44 cellular contexts compared by ENCODE assay signal in genomic region chr1:20198296-20198695, GRCh38. TPM values are rescaled to one million over a fixed set of nuclear protein-coding genes. Genes with fewer than 3 reads are reported as not detected.
"Had no signal": no experiment of that assay in that cellular context is flagged by ENCODE, and none has a peak within 500 bp of the region (broad histone marks: within the 10 kb centered on the region; RNA-seq: fewer than 3 reads in every experiment).

No MANE protein-coding gene starts in this region.

- H3K36me3 ChIP-seq: adrenal gland, ascending aorta, brain microvascular endothelial cell, breast epithelium, cardiac muscle cell had no signal

- H3K4me1 Mint-ChIP-seq: activated naive CD4-positive, alpha-beta T cell treated with anti-CD3 and anti-CD28 coated beads, Interleukin-2, amount 10 ng/mL, durations not matched to agents 7 days and 5 days; activated naive CD8-positive, alpha-beta T cell treated with anti-CD3 and anti-CD28 coated beads for 36 hours; activated naive CD8-positive, alpha-beta T cell treated with anti-CD3 and anti-CD28 coated beads, Interleukin-2, amount 10 ng/mL, durations not matched to agents 7 days and 5 days had no signal

- H3K27ac ChIP-seq: adrenal gland, ascending aorta, body of pancreas, brain microvascular endothelial cell, breast epithelium, cardiac muscle cell had no signal

- H3K27me3 ChIP-seq: adrenal gland, ascending aorta, body of pancreas, breast epithelium had no signal

- H3K27ac Mint-ChIP-seq: activated naive CD4-positive, alpha-beta T cell treated with anti-CD3 and anti-CD28 coated beads for 36 hours; activated naive CD4-positive, alpha-beta T cell treated with anti-CD3 and anti-CD28 coated beads, Interleukin-2, amount 10 ng/mL, durations not matched to agents 7 days and 5 days; activated naive CD4-positive, alpha-beta T cell treated with anti-CD3 and anti-CD28 coated beads, Interleukin-2, amount 50 U/mL, for 24 hours; activated naive CD8-positive, alpha-beta T cell; activated naive CD8-positive, alpha-beta T cell treated with anti-CD3 and anti-CD28 coated beads for 36 hours; activated naive CD8-positive, alpha-beta T cell treated with anti-CD3 and anti-CD28 coated beads, Interleukin-2, amount 10 ng/mL, durations not matched to agents 7 days and 5 days; activated naive CD8-positive, alpha-beta T cell treated with anti-CD3 and anti-CD28 coated beads, Interleukin-2, amount 50 U/mL, for 24 hours; activated T-cell treated with anti-CD3 and anti-CD28 coated beads, Interleukin-2, amount 50 U/mL, for 24 hours; activated T-cell treated with anti-CD3 and anti-CD28 coated beads, Interleukin-2, amount 50 U/mL, for 72 hours; activated T-helper 1 cell treated with anti-CD3 and anti-CD28 coated beads, Interleukin-12 subunit alpha, Interleukin-12 subunit beta, Interleukin-2, Interleukin-4 antibody, amounts not matched to agents 30 ng/mL and 10 ng/mL and 1 ng/mL, durations not matched to agents 14 hours and 24 hours and 36 hours; activated T-helper 17 cell treated with anti-CD3 and anti-CD28 coated beads, Interleukin-2, amount 50 U/mL, for 72 hours; activated T-helper 2 cell treated with anti-CD3 and anti-CD28 coated beads, Interferon-gamma antibody, Interleukin-2, Interleukin-4, amounts not matched to agents 10 μg/mL and 5 μg/mL and 100 μg/mL, durations not matched to agents 14 hours and 24 hours and 36 hours; brain had no signal

- DNase-seq: activated effector memory CD4-positive, alpha-beta T cell treated with anti-CD3 and anti-CD28 coated beads, Interleukin-2, amount 50 U/mL, for 16 hours; activated effector memory CD4-positive, alpha-beta T cell treated with Interleukin-2 at 50 U/mL for 16 hours; activated gamma-delta T cell; activated gamma-delta T cell treated with Interleukin-2 at 50 U/mL for 16 hours; activated naive CD4-positive, alpha-beta T cell; activated naive CD4-positive, alpha-beta T cell treated with anti-CD3 and anti-CD28 coated beads for 36 hours; activated naive CD4-positive, alpha-beta T cell treated with anti-CD3 and anti-CD28 coated beads, Interleukin-2, amount 10 ng/mL, durations not matched to agents 7 days and 5 days; activated naive CD4-positive, alpha-beta T cell treated with anti-CD3 and anti-CD28 coated beads, Interleukin-2, amount 50 U/mL, for 16 hours; activated naive CD4-positive, alpha-beta T cell treated with Interleukin-2 at 50 U/mL for 16 hours; activated naive CD8-positive, alpha-beta T cell treated with anti-CD3 and anti-CD28 coated beads for 36 hours; activated naive CD8-positive, alpha-beta T cell treated with anti-CD3 and anti-CD28 coated beads, Interleukin-2, amount 10 ng/mL, durations not matched to agents 7 days and 5 days; activated naive CD8-positive, alpha-beta T cell treated with anti-CD3 and anti-CD28 coated beads, Interleukin-2, amount 50 U/mL, for 24 hours; activated T-cell treated with anti-CD3 and anti-CD28 coated beads, Interleukin-2, amount 50 U/mL, for 1 hour; activated T-cell treated with anti-CD3 and anti-CD28 coated beads, Interleukin-2, amount 50 U/mL, for 24 hours; activated T-cell treated with anti-CD3 and anti-CD28 coated beads, Interleukin-2, amount 50 U/mL, for 4 hours; activated T-cell treated with anti-CD3 and anti-CD28 coated beads, Interleukin-2, amount 50 U/mL, for 48 hours; activated T-cell treated with anti-CD3 and anti-CD28 coated beads, Interleukin-2, amount 50 U/mL, for 72 hours; adrenal gland; amniotic stem cell; amygdala; anterior cingulate cortex; aorta; body of pancreas; brain microvascular endothelial cell; caudate nucleus; central memory CD4-positive, alpha-beta T cell; cerebellar nuclear complex had no signal

- H3K9me3 ChIP-seq: adrenal gland, ascending aorta, body of pancreas, breast epithelium had no signal

- H3K9me3 Mint-ChIP-seq: activated naive CD4-positive, alpha-beta T cell treated with anti-CD3 and anti-CD28 coated beads for 36 hours; activated naive CD4-positive, alpha-beta T cell treated with anti-CD3 and anti-CD28 coated beads, Interleukin-2, amount 10 ng/mL, durations not matched to agents 7 days and 5 days; activated naive CD4-positive, alpha-beta T cell treated with anti-CD3 and anti-CD28 coated beads, Interleukin-2, amount 50 U/mL, for 24 hours; activated naive CD4-positive, alpha-beta T cell treated with anti-CD3 and anti-CD28 coated beads, Interleukin-2, amount 50 U/mL, for 72 hours; activated naive CD8-positive, alpha-beta T cell treated with anti-CD3 and anti-CD28 coated beads for 36 hours; activated naive CD8-positive, alpha-beta T cell treated with anti-CD3 and anti-CD28 coated beads, Interleukin-2, amount 10 ng/mL, durations not matched to agents 7 days and 5 days; activated naive CD8-positive, alpha-beta T cell treated with anti-CD3 and anti-CD28 coated beads, Interleukin-2, amount 50 U/mL, for 24 hours; activated T-cell treated with anti-CD3 and anti-CD28 coated beads, Interleukin-2, amount 50 U/mL, for 24 hours; activated T-cell treated with anti-CD3 and anti-CD28 coated beads, Interleukin-2, amount 50 U/mL, for 4 hours; activated T-cell treated with anti-CD3 and anti-CD28 coated beads, Interleukin-2, amount 50 U/mL, for 72 hours; activated T-helper 1 cell treated with anti-CD3 and anti-CD28 coated beads, Interleukin-12 subunit alpha, Interleukin-12 subunit beta, Interleukin-2, Interleukin-4 antibody, amounts not matched to agents 30 ng/mL and 10 ng/mL and 1 ng/mL, durations not matched to agents 14 hours and 24 hours and 36 hours; activated T-helper 17 cell treated with anti-CD3 and anti-CD28 coated beads, Interleukin-2, amount 50 U/mL, for 72 hours; activated T-helper 2 cell treated with anti-CD3 and anti-CD28 coated beads, Interferon-gamma antibody, Interleukin-2, Interleukin-4, amounts not matched to agents 10 μg/mL and 5 μg/mL and 100 μg/mL, durations not matched to agents 14 hours and 24 hours and 36 hours; central memory CD8-positive, alpha-beta T cell had no signal

- H3K4me1 ChIP-seq: ascending aorta, body of pancreas, breast epithelium had no signal

- H3K4me3 ChIP-seq: adrenal gland, ascending aorta, body of pancreas, breast epithelium, cardiac muscle cell had no signal

- ATAC-seq: activated naive CD4-positive, alpha-beta T cell treated with anti-CD3 and anti-CD28 coated beads, Interleukin-2, amount 50 U/mL, for 72 hours; activated naive CD8-positive, alpha-beta T cell treated with anti-CD3 and anti-CD28 coated beads, Interleukin-2, amount 50 U/mL, for 24 hours; activated T-cell treated with anti-CD3 and anti-CD28 coated beads, Interleukin-2, amount 50 U/mL, for 4 hours; activated T-cell treated with anti-CD3 and anti-CD28 coated beads, Interleukin-2, amount 50 U/mL, for 72 hours; activated T-helper 17 cell treated with anti-CD3 and anti-CD28 coated beads, Interleukin-2, amount 50 U/mL, for 72 hours; body of pancreas had no signal

- H3K4me3 Mint-ChIP-seq: activated naive CD4-positive, alpha-beta T cell treated with anti-CD3 and anti-CD28 coated beads for 36 hours; activated naive CD4-positive, alpha-beta T cell treated with anti-CD3 and anti-CD28 coated beads, Interleukin-2, amount 10 ng/mL, durations not matched to agents 7 days and 5 days; activated naive CD4-positive, alpha-beta T cell treated with anti-CD3 and anti-CD28 coated beads, Interleukin-2, amount 50 U/mL, for 24 hours; activated naive CD8-positive, alpha-beta T cell; activated naive CD8-positive, alpha-beta T cell treated with anti-CD3 and anti-CD28 coated beads for 36 hours; activated naive CD8-positive, alpha-beta T cell treated with anti-CD3 and anti-CD28 coated beads, Interleukin-2, amount 10 ng/mL, durations not matched to agents 7 days and 5 days; activated naive CD8-positive, alpha-beta T cell treated with anti-CD3 and anti-CD28 coated beads, Interleukin-2, amount 50 U/mL, for 24 hours; activated T-cell treated with anti-CD3 and anti-CD28 coated beads, Interleukin-2, amount 50 U/mL, for 24 hours; activated T-cell treated with anti-CD3 and anti-CD28 coated beads, Interleukin-2, amount 50 U/mL, for 4 hours; activated T-cell treated with anti-CD3 and anti-CD28 coated beads, Interleukin-2, amount 50 U/mL, for 72 hours; activated T-helper 1 cell treated with anti-CD3 and anti-CD28 coated beads, Interleukin-12 subunit alpha, Interleukin-12 subunit beta, Interleukin-2, Interleukin-4 antibody, amounts not matched to agents 30 ng/mL and 10 ng/mL and 1 ng/mL, durations not matched to agents 14 hours and 24 hours and 36 hours; activated T-helper 17 cell treated with anti-CD3 and anti-CD28 coated beads, Interleukin-2, amount 50 U/mL, for 72 hours; brain; central memory CD8-positive, alpha-beta T cell had no signal

- FAIRE-seq: astrocyte, bronchial epithelial cell had no signal

RNA-seq across cellular contexts. Expression of gene PLA2G2C, which starts 12.0 kb away (rescaled TPM):
- total RNA-seq: activated naive CD8-positive, alpha-beta T cell treated with anti-CD3 and anti-CD28 coated beads for 36 hours; activated naive CD8-positive, alpha-beta T cell treated with anti-CD3 and anti-CD28 coated beads, Interleukin-2, amount 10 ng/mL, durations not matched to agents 7 days and 5 days; activated T-cell treated with anti-CD3 and anti-CD28 coated beads, Interleukin-2, amount 50 U/mL, for 4 hours; ascending aorta; astrocyte; body of pancreas; bronchial epithelial cell; cardiac muscle cell; cardiac septum; cerebellum; chondrocyte had no signal
- polyA plus RNA-seq: adipose tissue, aorta, cardiac muscle cell had no signal

RNA-seq across cellular contexts. Expression of gene UBXN10, which starts 12.4 kb away (rescaled TPM):
- total RNA-seq: ascending aorta, chondrocyte had no signal

RNA-seq across cellular contexts. Expression of gene PLA2G2F, which starts 59.2 kb away (rescaled TPM):
- total RNA-seq: activated naive CD4-positive, alpha-beta T cell treated with anti-CD3 and anti-CD28 coated beads for 36 hours; activated naive CD4-positive, alpha-beta T cell treated with anti-CD3 and anti-CD28 coated beads, Interleukin-2, amount 50 U/mL, for 72 hours; activated naive CD8-positive, alpha-beta T cell treated with anti-CD3 and anti-CD28 coated beads for 36 hours; activated naive CD8-positive, alpha-beta T cell treated with anti-CD3 and anti-CD28 coated beads, Interleukin-2, amount 10 ng/mL, durations not matched to agents 7 days and 5 days; activated T-cell treated with anti-CD3 and anti-CD28 coated beads, Interleukin-2, amount 50 U/mL, for 4 hours; activated T-cell treated with anti-CD3 and anti-CD28 coated beads, Interleukin-2, amount 50 U/mL, for 72 hours; activated T-helper 1 cell treated with anti-CD3 and anti-CD28 coated beads, Interleukin-12 subunit alpha, Interleukin-12 subunit beta, Interleukin-2, Interleukin-4 antibody, amounts not matched to agents 30 ng/mL and 10 ng/mL and 1 ng/mL, durations not matched to agents 14 hours and 24 hours and 36 hours; activated T-helper 17 cell treated with anti-CD3 and anti-CD28 coated beads, Interleukin-2, amount 50 U/mL, for 72 hours; activated T-helper 2 cell treated with anti-CD3 and anti-CD28 coated beads, Interferon-gamma antibody, Interleukin-2, Interleukin-4, amounts not matched to agents 10 μg/mL and 5 μg/mL and 100 μg/mL, durations not matched to agents 14 hours and 24 hours and 36 hours; adrenal gland; aorta; ascending aorta; body of pancreas; breast epithelium; bronchial epithelial cell; cardiac muscle cell; cardiac septum; cerebellum; chondrocyte had no signal
- polyA plus RNA-seq: adipose tissue, cardiac muscle cell had no signal
